Comparison of ENCODE assay signal across 9 cellular contexts in genomic region chr2:129233751-129234406, GRCh38.
A peak's percentile ranks its signal among the peaks of the same experiment; 100 is the strongest.
DNase-seq lines count a peak whose midpoint lies in the region; ATAC-seq and TF ChIP-seq lines count a peak whose summit lies in the region.
"Had no signal": no experiment of that assay in that cellular context is flagged by ENCODE, and none has a peak within 500 bp of the region (broad histone marks: within the 10 kb centered on the region; RNA-seq: fewer than 3 reads in every experiment).

No MANE protein-coding gene starts in this region.

- H3K4me1 Mint-ChIP-seq in type B pancreatic cell (ENCODE audit: unreplicated experiment) = no peaks in the 10 kb centered on the region
- H3K4me1 Mint-ChIP-seq in activated CD4-positive, alpha-beta memory T cell treated with anti-CD3 and anti-CD28 coated beads, Interleukin-2, amount 10 ng/mL, durations not matched to agents 7 days and 5 days = no peaks in the 10 kb centered on the region

- H3K27ac ChIP-seq in SK-N-SH (ENCODE audit: low read depth in 2 of 2, low read length in 1 of 2) = no peak overlapping the region
- no peak overlapping the region for H3K27ac ChIP-seq in VCaP
- H3K27ac ChIP-seq in aorta (ENCODE audit: low read depth in 1 of 2, low read length in 2 of 2) = no peak overlapping the region

- no peaks in the 10 kb centered on the region for H3K9me3 Mint-ChIP-seq in type B pancreatic cell
- H3K9me3 Mint-ChIP-seq in activated CD4-positive, alpha-beta memory T cell treated with anti-CD3 and anti-CD28 coated beads, Interleukin-2, amount 10 ng/mL, durations not matched to agents 7 days and 5 days = peaks cover 4% of the 10 kb centered on the region

- no peaks in the 10 kb centered on the region for H3K79me2 ChIP-seq in SK-N-SH (ENCODE audit: insufficient read depth)

- H3K9me3 ChIP-seq in SK-N-SH (no peaks in the 10 kb centered on the region), aorta (ENCODE audit: control insufficient read depth, low read length) (no peaks in the 10 kb centered on the region)

- no peak for TF ChIP-seq EP300 in SK-N-SH (IDR thresholded peaks at IDR 0.05; ENCODE audit: borderline replicate concordance in 1 of 2, low read depth in 1 of 2, low read length in 1 of 2)

- intact Hi-C loops in aorta (cut with DNase I) = no loop called here

- no peaks in the 10 kb centered on the region for H3K27me3 Mint-ChIP-seq in type B pancreatic cell
- H3K27me3 Mint-ChIP-seq in activated CD4-positive, alpha-beta memory T cell treated with anti-CD3 and anti-CD28 coated beads, Interleukin-2, amount 10 ng/mL, durations not matched to agents 7 days and 5 days = no peaks in the 10 kb centered on the region

- H3K36me3 ChIP-seq in SK-N-SH (replicated peaks in 1 of 2; ENCODE audit: control insufficient read depth in 1 of 2, insufficient read depth in 2 of 2, low read length in 1 of 2) (no peaks in the 10 kb centered on the region), aorta (ENCODE audit: control insufficient read depth in 1 of 2, insufficient read depth in 2 of 2, low read length in 1 of 2) (no peaks in the 10 kb centered on the region)

- CTCF ChIA-PET in SK-N-SH (lab: Yijun Ruan, JAX) = interaction anchor here (0.6 to 1.3 kb wide), 3 partner anchors 10 to 919 kb away, joined by 3 read pairs; no protein-coding TSS in a partner anchor
- CTCF ChIA-PET in activated CD4-positive, alpha-beta memory T cell treated with anti-CD3 and anti-CD28 coated beads, Interleukin-2, amount 10 ng/mL, durations not matched to agents 7 days and 5 days (lab: Charles Lee) = no interaction called here

- H3K4me1 ChIP-seq in SK-N-SH (ENCODE audit: control insufficient read depth in 1 of 2, insufficient read depth in 2 of 2, low read depth in 1 of 2, low read length in 1 of 2) (no peaks in the 10 kb centered on the region), aorta (ENCODE audit: control insufficient read depth in 1 of 2, insufficient read depth in 2 of 2, low read length in 2 of 2) (no peaks in the 10 kb centered on the region)

- H2AFZ ChIP-seq in SK-N-SH (ENCODE audit: low read depth) = no peak overlapping the region

- H3K9me2 ChIP-seq in SK-N-SH = no peaks in the 10 kb centered on the region

- TF ChIP-seq CTCF in SK-N-SH (IDR thresholded peaks at IDR 0.05) (no peak), VCaP (conservative IDR thresholded peaks at IDR 0.05) (peak; percentile 78), type B pancreatic cell (conservative IDR thresholded peaks at IDR 0.05) (peak; percentile 42)

- POLR2A ChIA-PET in SK-N-SH (lab: Yijun Ruan, JAX) = no interaction called here
- POLR2A ChIA-PET in activated CD4-positive, alpha-beta memory T cell treated with anti-CD3 and anti-CD28 coated beads, Interleukin-2, amount 10 ng/mL, durations not matched to agents 7 days and 5 days (lab: Charles Lee) = no interaction called here

- H3K4me2 ChIP-seq in SK-N-SH = no peak overlapping the region

- TF ChIP-seq RAD21 in SK-N-SH (IDR thresholded peaks at IDR 0.05; ENCODE audit: low read length) = peak; percentile 29; the same call in 1 of the 2 replicates

- H3F3A ChIP-seq in SK-N-SH (replicated peaks; ENCODE audit: insufficient read depth) = no peaks in the 10 kb centered on the region

- ATAC-seq in SK-N-SH treated with all-trans-retinoic acid at 6 μM for 48 hours = no peak
- ATAC-seq in aorta (ENCODE audit: low FRiP score) = no peak
- no peak for ATAC-seq in GM21423 (IDR thresholded peaks at IDR 0.05; ENCODE audit: unreplicated experiment)

- no peak overlapping the region for H3K9ac ChIP-seq in SK-N-SH

- H3K27me3 ChIP-seq in SK-N-SH (ENCODE audit: insufficient read depth) = no peaks in the 10 kb centered on the region
- H3K27me3 ChIP-seq in aorta (ENCODE audit: control insufficient read depth in 1 of 2, insufficient read depth in 2 of 2, low read length in 1 of 2) = no peaks in the 10 kb centered on the region

- WGBS in SK-N-SH (ENCODE audit: low lambda C conversion rate) = 17% methylated on average over 5 of the region's 6 CpGs
- 64 to 66% methylated on average over 6 of the region's 6 CpGs for WGBS in aorta, 2 donors

- no peak overlapping the region for H3K27ac Mint-ChIP-seq in type B pancreatic cell
- H3K27ac Mint-ChIP-seq in activated CD4-positive, alpha-beta memory T cell treated with anti-CD3 and anti-CD28 coated beads, Interleukin-2, amount 10 ng/mL, durations not matched to agents 7 days and 5 days = no peak overlapping the region

- H3K4me3 Mint-ChIP-seq in type B pancreatic cell = no peak overlapping the region
- H3K4me3 Mint-ChIP-seq in activated CD4-positive, alpha-beta memory T cell treated with anti-CD3 and anti-CD28 coated beads, Interleukin-2, amount 10 ng/mL, durations not matched to agents 7 days and 5 days = no peak overlapping the region

- no peaks in the 10 kb centered on the region for H4K20me1 ChIP-seq in SK-N-SH (ENCODE audit: insufficient read depth)

- DNase-seq in SK-N-SH = peak; percentile 17
- peak; percentile 26 for DNase-seq in iPS-NIHi11 (ENCODE audit: low spot score)
- no peak for DNase-seq in type B pancreatic cell (ENCODE audit: extremely low spot score, unreplicated experiment)
- no peak for DNase-seq in aorta
- no peak for DNase-seq in activated CD4-positive, alpha-beta memory T cell treated with anti-CD3 and anti-CD28 coated beads, Interleukin-2, amount 10 ng/mL, durations not matched to agents 7 days and 5 days
- DNase-seq: activated CD4-positive, alpha-beta T cell treated with anti-CD3 and anti-CD28 coated beads, Interleukin-2, amount 50 U/mL, for 48 hours had no signal

- H3K36me3 Mint-ChIP-seq in type B pancreatic cell = no peaks in the 10 kb centered on the region
- no peaks in the 10 kb centered on the region for H3K36me3 Mint-ChIP-seq in activated CD4-positive, alpha-beta memory T cell treated with anti-CD3 and anti-CD28 coated beads, Interleukin-2, amount 10 ng/mL, durations not matched to agents 7 days and 5 days (ENCODE audit: low read depth)

- H3K4me3 ChIP-seq in SK-N-SH (ENCODE audit: low read depth in 2 of 2, low read length in 1 of 2) (no peak overlapping the region), aorta (ENCODE audit: low read length in 2 of 2) (no peak overlapping the region)

TF ChIP-seq in SK-N-SH, 30 proteins besides CTCF, POLR2A, EP300 and RAD21:
- TF ChIP-seq FOXJ3 (CRISPR knock-in tag; IDR thresholded peaks at IDR 0.05) = no peak

TF ChIP-seq in SK-N-SH treated with all-trans-retinoic acid at 6 μM for 48 hours, 23 proteins besides CTCF, POLR2A, EP300 and RAD21:
- no peak for TF ChIP-seq SNAI2 (CRISPR knock-in tag; IDR thresholded peaks at IDR 0.05)
- no peak for TF ChIP-seq ZNF565 (CRISPR knock-in tag; conservative IDR thresholded peaks at IDR 0.05; ENCODE audit: low read depth)
- no peak for TF ChIP-seq RARB (CRISPR knock-in tag; IDR thresholded peaks at IDR 0.05)

Comparison
In these comparisons a context has a peak if more than half of its experiments do, and no peak if none do; other contexts are left out.
1. DNase-seq: peak in SK-N-SH (single experiment) and iPS-NIHi11 (single experiment); none in type B pancreatic cell (single experiment), aorta (0 of 2) and activated CD4-positive, alpha-beta memory T cell treated with anti-CD3 and anti-CD28 coated beads, Interleukin-2, amount 10 ng/mL, durations not matched to agents 7 days and 5 days (single experiment).